ENCODE assay signal across 9 cellular contexts in genomic region chr5:159405611-159406031, GRCh38.
A peak's percentile ranks its signal among the peaks of the same experiment; 100 is the strongest.
DNase-seq lines count a peak whose midpoint lies in the region; ATAC-seq and TF ChIP-seq lines count a peak whose summit lies in the region.
"Had no signal": no experiment of that assay in that cellular context is flagged by ENCODE, and none has a peak within 500 bp of the region (broad histone marks: within the 10 kb centered on the region; RNA-seq: fewer than 3 reads in every experiment).

No MANE protein-coding gene starts in this region.

- no peak overlapping the region for H2AK5ac ChIP-seq in neuronal stem cell (ENCODE audit: low read depth, low read length)

- H4K91ac ChIP-seq in neuronal stem cell (ENCODE audit: low read depth, low read length, poor library complexity), result no peak overlapping the region

- H3K36me3 ChIP-seq in Peyer's patch (no peaks in the 10 kb centered on the region), neuronal stem cell (replicated peaks in 1 of 2; ENCODE audit: control insufficient read depth in 2 of 2, insufficient read depth in 2 of 2, low read length in 2 of 2) (no peaks in the 10 kb centered on the region)

- no peak for TF ChIP-seq POLR2A in Peyer's patch (IDR thresholded peaks at IDR 0.05)

- WGBS in neuronal stem cell (ENCODE audit: extremely low coverage in 2 of 2, insufficient read length in 2 of 2, insufficient replicate concordance in 1 of 2), 2 donors, result no CpG with 5 or more reads among the region's 5 CpGs

- no peak overlapping the region for H3K14ac ChIP-seq in neuronal stem cell (ENCODE audit: low read length)

- peak; percentile 4 to 37 for ATAC-seq in activated CD4-positive, CD25-positive, alpha-beta regulatory T cell treated with anti-CD3 and anti-CD28 coated beads, Interleukin-2, amount 50 U/mL, for 24 hours
- peak; percentile 81 for ATAC-seq in HG02759 (IDR thresholded peaks at IDR 0.05; ENCODE audit: unreplicated experiment)
- peak; percentile 74 for ATAC-seq in HG03571 (IDR thresholded peaks at IDR 0.05; ENCODE audit: unreplicated experiment)

- H3K27me3 ChIP-seq in Peyer's patch, result no peaks in the 10 kb centered on the region
- no peaks in the 10 kb centered on the region for H3K27me3 ChIP-seq in neuronal stem cell (ENCODE audit: control insufficient read depth in 3 of 3, insufficient read depth in 3 of 3, low read depth in 1 of 3, low read length in 3 of 3)

- no peak overlapping the region for H3K4me3 ChIP-seq in Peyer's patch
- no peak overlapping the region for H3K4me3 ChIP-seq in neuronal stem cell (ENCODE audit: low read length in 2 of 2)

- H3K9me3 ChIP-seq in Peyer's patch (no peaks in the 10 kb centered on the region), neuronal stem cell (replicated peaks in 1 of 2; ENCODE audit: control insufficient read depth in 2 of 2, insufficient read depth in 1 of 2, low read depth in 1 of 2, low read length in 2 of 2) (no peaks in the 10 kb centered on the region)

- H3K18ac ChIP-seq in neuronal stem cell (ENCODE audit: low read length), result no peak overlapping the region

- H4K8ac ChIP-seq in neuronal stem cell (ENCODE audit: low read depth, low read length), result no peak overlapping the region

- H2BK5ac ChIP-seq in neuronal stem cell (ENCODE audit: low read length), result no peak overlapping the region

- no peak for DNase-seq in activated CD4-positive, CD25-positive, alpha-beta regulatory T cell treated with anti-CD3 and anti-CD28 coated beads, Interleukin-2, amount 50 U/mL, for 72 hours
- no peak for DNase-seq in Peyer's patch
- no peak for DNase-seq in neuronal stem cell (ENCODE audit: low spot score)
- DNase-seq in stimulated activated naive CD4-positive, alpha-beta T cell treated with Interleukin-2 at 50 U/mL for 16 hours (lab: John Stamatoyannopoulos, UW), result no peak
- no peak for DNase-seq in activated effector memory CD4-positive, alpha-beta T cell treated with Interleukin-2 at 50 U/mL for 16 hours
- DNase-seq: 8988T had no signal

- H3K4ac ChIP-seq in neuronal stem cell (ENCODE audit: low read length), result no peak overlapping the region

- no peak overlapping the region for H3K23ac ChIP-seq in neuronal stem cell (ENCODE audit: low read depth, low read length, poor library complexity)

- H3K4me2 ChIP-seq in neuronal stem cell (ENCODE audit: insufficient read depth, low read length, poor library complexity, severe bottlenecking), result no peak overlapping the region

- no peak for TF ChIP-seq CTCF in Peyer's patch (IDR thresholded peaks at IDR 0.05)

- no peak overlapping the region for H2BK15ac ChIP-seq in neuronal stem cell (ENCODE audit: low read length)

- H3K27ac ChIP-seq in Peyer's patch (no peak overlapping the region), neuronal stem cell (replicated peaks; ENCODE audit: low read length) (no peak overlapping the region)

- no peaks in the 10 kb centered on the region for H3K79me1 ChIP-seq in neuronal stem cell (ENCODE audit: low read depth, low read length)

- no peak overlapping the region for H2BK12ac ChIP-seq in neuronal stem cell (ENCODE audit: low read length)

- no peak overlapping the region for H2AFZ ChIP-seq in neuronal stem cell (ENCODE audit: low read length)

- H3K4me1 ChIP-seq in Peyer's patch (no peaks in the 10 kb centered on the region), neuronal stem cell (ENCODE audit: control insufficient read depth in 2 of 2, insufficient read depth in 1 of 2, low read depth in 1 of 2, low read length in 2 of 2) (peaks cover 0 to 1% of the 10 kb centered on the region in 2 donors)

- no peak overlapping the region for H2BK120ac ChIP-seq in neuronal stem cell (ENCODE audit: low read depth, low read length)

- H3K9ac ChIP-seq in neuronal stem cell (ENCODE audit: low read depth, low read length, poor library complexity), result no peak overlapping the region

Comparison
In these comparisons a context has a peak if more than half of its experiments do, and no peak if none do; other contexts are left out.
1. ATAC-seq: peak in every context shown above with its lines; median percentile 81 in HG02759; 74 in HG03571; 20 in activated CD4-positive, CD25-positive, alpha-beta regulatory T cell treated with anti-CD3 and anti-CD28 coated beads, Interleukin-2, amount 50 U/mL, for 24 hours.